In the genomic region with DNA sequence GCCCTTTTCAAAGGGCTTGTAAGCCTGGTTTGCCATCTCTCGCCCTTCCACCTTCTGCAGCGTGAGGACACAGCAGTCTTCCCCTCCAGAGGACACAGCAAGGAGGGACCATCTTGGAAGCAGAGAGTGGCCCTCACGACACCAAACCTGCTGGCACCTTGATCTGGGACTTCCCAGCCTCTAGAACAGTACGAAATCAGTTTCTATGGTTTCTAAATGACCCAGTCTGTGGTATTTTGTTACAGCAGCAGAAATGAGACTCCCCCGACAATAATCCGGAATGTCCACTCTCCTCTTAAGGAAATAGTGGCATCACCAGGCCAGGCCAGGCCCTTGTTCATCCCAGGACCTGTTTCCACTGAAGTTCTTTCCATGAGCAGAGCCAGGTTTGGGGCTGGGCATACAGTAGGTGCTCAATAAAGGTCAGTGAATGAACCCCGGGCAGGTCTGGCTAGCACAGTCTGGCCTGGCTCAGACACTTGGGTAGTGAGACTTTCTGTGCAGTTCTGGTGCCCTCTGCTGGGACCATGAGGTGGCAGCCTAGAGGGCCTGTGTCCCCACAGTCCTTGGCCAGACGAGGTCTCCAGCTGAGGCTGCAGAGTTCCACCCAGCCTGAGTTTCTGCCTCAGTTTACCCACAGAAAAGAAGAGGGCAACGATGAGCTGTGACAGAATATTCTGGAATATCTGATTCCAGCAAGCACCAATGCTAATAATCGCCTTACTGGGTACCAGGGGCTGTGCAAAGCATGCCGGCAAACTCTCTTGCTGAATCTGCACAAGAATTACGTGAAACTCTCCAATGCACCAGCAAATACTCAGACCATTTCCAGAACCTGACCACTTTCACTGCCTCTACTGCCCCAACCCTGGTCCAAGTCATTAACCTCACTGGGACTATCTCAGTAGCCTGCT, we compare ENCODE assay signal across 9 cellular contexts. TPM values are rescaled to one million over a fixed set of nuclear protein-coding genes. Genes with fewer than 3 reads are reported as not detected.
DNase-seq lines count a peak whose midpoint lies in the region; ATAC-seq, FAIRE-seq and TF ChIP-seq lines count a peak whose summit lies in the region.
"Had no signal": no experiment of that assay in that cellular context is flagged by ENCODE, and none has a peak within 500 bp of the region (broad histone marks: within the 10 kb centered on the region; RNA-seq: fewer than 3 reads in every experiment).

No MANE protein-coding gene starts in this region.

- H3K79me2 ChIP-seq in hepatocyte, result no peaks in the 10 kb centered on the region

- TF ChIP-seq CTCF in Calu3 (IDR thresholded peaks at IDR 0.05; ENCODE audit: unreplicated experiment), result peak; percentile 87
- TF ChIP-seq CTCF in hepatocyte (IDR thresholded peaks at IDR 0.05; ENCODE audit: poor library complexity), result peak; percentile 86

- peaks cover 8% of the 10 kb centered on the region for H3K36me3 Mint-ChIP-seq in Calu3 (ENCODE audit: insufficient read depth, unreplicated experiment)
- H3K36me3 Mint-ChIP-seq in T-helper 17 cell (ENCODE audit: low read depth), result no peaks in the 10 kb centered on the region

- H3K4me3 ChIP-seq in hepatocyte, result no peak overlapping the region
- no peak overlapping the region for H3K4me3 ChIP-seq in small intestine (ENCODE audit: low read depth in 1 of 2, low read length in 2 of 2)

- H4K20me1 ChIP-seq in hepatocyte (ENCODE audit: insufficient read depth, poor library complexity, severe bottlenecking), result no peaks in the 10 kb centered on the region

- H3K4me1 Mint-ChIP-seq in Calu3 (ENCODE audit: low read depth, unreplicated experiment) (peaks cover 33% of the 10 kb centered on the region), T-helper 17 cell (peaks cover 2% of the 10 kb centered on the region)

- no peak overlapping the region for H3K4me3 Mint-ChIP-seq in Calu3 (ENCODE audit: low read depth, unreplicated experiment)
- H3K4me3 Mint-ChIP-seq in T-helper 17 cell, result no peak overlapping the region

- H3K27me3 ChIP-seq in hepatocyte, result no peaks in the 10 kb centered on the region
- no peaks in the 10 kb centered on the region for H3K27me3 ChIP-seq in small intestine (ENCODE audit: control insufficient read depth in 2 of 2, insufficient read depth in 2 of 2, low read length in 2 of 2)

- peak overlapping the region; percentile 61 for H3K27ac ChIP-seq in hepatocyte
- peak overlapping the region; percentile 61 to 80 for H3K27ac ChIP-seq in small intestine (ENCODE audit: low read depth in 1 of 2, low read length in 1 of 2)

- BruUV-seq in Calu3 (replicated peaks; lab: Mats Ljungman, UMichigan), result TSS peak; percentile 56

- no peak overlapping the region for H2AFZ ChIP-seq in hepatocyte

- H3K27me3 Mint-ChIP-seq in Calu3 (ENCODE audit: unreplicated experiment) (no peaks in the 10 kb centered on the region), T-helper 17 cell (no peaks in the 10 kb centered on the region)

- H3K4me2 ChIP-seq in hepatocyte, result no peak overlapping the region

- H3K36me3 ChIP-seq in hepatocyte (replicated peaks; ENCODE audit: insufficient read depth, low read depth) (no peaks in the 10 kb centered on the region), small intestine (ENCODE audit: control insufficient read depth in 2 of 2, insufficient read depth in 2 of 2, low read length in 2 of 2) (no peaks in the 10 kb centered on the region)

- WGBS in hepatocyte (ENCODE audit: low lambda C conversion rate, missing lambda C conversion rate), result 68% methylated on average over 12 of the region's 12 CpGs
- WGBS in small intestine, 3 donors, result 65 to 68% (median 66%) methylated on average over 12 of the region's 12 CpGs

- no peaks in the 10 kb centered on the region for H3K9me3 Mint-ChIP-seq in Calu3 (ENCODE audit: low read depth, unreplicated experiment)

- DNase-seq in Calu3 (peak; percentile 86), MV-4-11 (lab: John Stamatoyannopoulos, UW) (peak; percentile 55), T-helper 17 cell (peak; percentile 43 to 65 (median 50)), anterior cingulate cortex (lab: John Stamatoyannopoulos, UW) (peak in 54 of 58 donors; percentile 12 to 83 (median 60)), hepatocyte (ENCODE audit: low spot score) (peak; percentile 85), small intestine (peak; percentile 88)

- H3K9me3 ChIP-seq in T-helper 17 cell (ENCODE audit: control insufficient read depth, low read length, poor library complexity, severe bottlenecking) (no peaks in the 10 kb centered on the region), hepatocyte (ENCODE audit: low read depth) (no peaks in the 10 kb centered on the region), small intestine (ENCODE audit: control insufficient read depth, low read depth) (no peaks in the 10 kb centered on the region)

- peaks cover 3% of the 10 kb centered on the region for H3K4me1 ChIP-seq in hepatocyte (ENCODE audit: insufficient read depth)
- peaks cover 1 to 6% of the 10 kb centered on the region in 2 donors for H3K4me1 ChIP-seq in small intestine (ENCODE audit: control insufficient read depth in 2 of 2, insufficient read depth in 1 of 2, low read depth in 1 of 2, low read length in 1 of 2)

- ATAC-seq in GM21528 (IDR thresholded peaks at IDR 0.05; ENCODE audit: low FRiP score, unreplicated experiment) (peak; percentile 85), T-helper 17 cell (peak; percentile 98), GM19455 (IDR thresholded peaks at IDR 0.05; ENCODE audit: unreplicated experiment) (no peak)

- no peak for FAIRE-seq in small intestine (lab: Jason Lieb, UNC)
- FAIRE-seq: TTC549 had no signal

- no peaks in the 10 kb centered on the region for H3K9me2 ChIP-seq in hepatocyte (replicated peaks; ENCODE audit: insufficient read depth)

- H3K27ac Mint-ChIP-seq in Calu3 (ENCODE audit: unreplicated experiment) (peak overlapping the region; percentile 60), T-helper 17 cell (no peak overlapping the region)

- CTCF ChIA-PET in Calu3 (lab: Charles Lee), result interaction anchor here (0.5 to 2.3 kb wide), 7 partner anchors 12 to 216 kb away, joined by 3 to 18 read pairs (median 4); partner anchors contain the start of gene ABCB9

- intact Hi-C loops in Calu3 (cut with micrococcal nuclease; ENCODE audit: unreplicated experiment), result loop anchor here (1.0 to 5.0 kb wide), 4 partner anchors 80 to 315 kb away; no protein-coding TSS in a partner anchor

RNA-seq across cellular contexts. Expression of gene ABCB9, which starts 14.0 kb away (rescaled TPM):
- 25.6 and 26.5 TPM in 2 replicates for total RNA-seq in Calu3 (2022)
- 1 to 10 TPM; 4.1 to 6.1 TPM for total RNA-seq in T-helper 17 cell
- total RNA-seq in hepatocyte, result 3.9 and 4.4 TPM in 2 replicates
- polyA plus RNA-seq in hepatocyte, result 5.5 and 7.3 TPM in 2 replicates
- polyA plus RNA-seq in small intestine, result 1 to 10 TPM; 2.5 to 6.6 (median 4.1) TPM

RNA-seq across cellular contexts. Expression of gene OGFOD2, which starts 22.8 kb away (rescaled TPM):
- total RNA-seq in Calu3 (2022), result 21.5 and 22.8 TPM in 2 replicates
- total RNA-seq in T-helper 17 cell, result 10 to 100 TPM; 17.9 to 20.3 TPM
- total RNA-seq in hepatocyte, result 11.4 and 13.4 TPM in 2 replicates
- polyA plus RNA-seq in hepatocyte, result 23.9 and 26.5 TPM in 2 replicates
- 10 to 100 TPM; 26.6 to 30.3 (median 28.2) TPM for polyA plus RNA-seq in small intestine

RNA-seq across cellular contexts. Expression of gene ARL6IP4, which starts 28.2 kb away (rescaled TPM):
- total RNA-seq in Calu3 (2022), result 171 TPM in 2 replicates
- total RNA-seq in T-helper 17 cell, result 100 to 1,000 TPM; 109 to 131 TPM
- total RNA-seq in hepatocyte, result 131 and 138 TPM in 2 replicates
- polyA plus RNA-seq in hepatocyte, result 248 and 284 TPM in 2 replicates
- 100 to 1,000 TPM; 268 to 434 (median 395) TPM for polyA plus RNA-seq in small intestine

RNA-seq across cellular contexts. Expression of gene VPS37B, which starts 56.3 kb away (rescaled TPM):
- 104 and 118 TPM in 2 replicates for total RNA-seq in Calu3 (2022)
- total RNA-seq in T-helper 17 cell, result 10 to 100 TPM; 82.2 to 90.5 TPM
- 23.5 and 24.7 TPM in 2 replicates for total RNA-seq in hepatocyte
- 29.0 and 35.3 TPM in 2 replicates for polyA plus RNA-seq in hepatocyte
- 10 to 100 TPM; 22.8 to 31.4 (median 24.0) TPM for polyA plus RNA-seq in small intestine
